Comparison of ENCODE assay signal across 8 cellular contexts in genomic region chr2:1854747-1855146, GRCh38.
DNase-seq lines count a peak whose midpoint lies in the region; ATAC-seq lines count a peak whose summit lies in the region.

No MANE protein-coding gene starts in this region.

- peaks cover 7% of the 10 kb centered on the region for H3K4me1 Mint-ChIP-seq in activated T-cell treated with anti-CD3 and anti-CD28 coated beads, Interleukin-2, amount 50 U/mL, for 24 hours (ENCODE audit: low read depth)

- no peak overlapping the region for H3K14ac ChIP-seq in neuronal stem cell (ENCODE audit: low read length)

- H3K27ac ChIP-seq in neuronal stem cell (replicated peaks; ENCODE audit: low read length): no peak overlapping the region

- no peak overlapping the region for H3K27ac Mint-ChIP-seq in activated T-cell treated with anti-CD3 and anti-CD28 coated beads, Interleukin-2, amount 50 U/mL, for 24 hours

- H2AFZ ChIP-seq in neuronal stem cell (ENCODE audit: low read length): peak overlapping the region; percentile 62

- no peak overlapping the region for H3K4me3 ChIP-seq in neuronal stem cell (ENCODE audit: low read length in 2 of 2)

- H4K8ac ChIP-seq in neuronal stem cell (ENCODE audit: low read depth, low read length): no peak overlapping the region

- H2BK5ac ChIP-seq in neuronal stem cell (ENCODE audit: low read length): no peak overlapping the region

- no peak overlapping the region for H3K23ac ChIP-seq in neuronal stem cell (ENCODE audit: low read depth, low read length, poor library complexity)

- no peaks in the 10 kb centered on the region for H3K79me1 ChIP-seq in neuronal stem cell (ENCODE audit: low read depth, low read length)

- no peak overlapping the region for H3K4ac ChIP-seq in neuronal stem cell (ENCODE audit: low read length)

- WGBS in neuronal stem cell (ENCODE audit: extremely low coverage in 2 of 2, insufficient read length in 2 of 2, insufficient replicate concordance in 1 of 2), 2 donors: no CpG with 5 or more reads among the region's 14 CpGs

- H2BK120ac ChIP-seq in neuronal stem cell (ENCODE audit: low read depth, low read length): no peak overlapping the region

- H3K9ac ChIP-seq in neuronal stem cell (ENCODE audit: low read depth, low read length, poor library complexity): no peak overlapping the region

- H3K27me3 Mint-ChIP-seq in activated T-cell treated with anti-CD3 and anti-CD28 coated beads, Interleukin-2, amount 50 U/mL, for 24 hours: peaks cover 63% of the 10 kb centered on the region

- no peaks in the 10 kb centered on the region for H3K36me3 Mint-ChIP-seq in activated T-cell treated with anti-CD3 and anti-CD28 coated beads, Interleukin-2, amount 50 U/mL, for 24 hours (ENCODE audit: low read depth)

- no peak overlapping the region for H4K91ac ChIP-seq in neuronal stem cell (ENCODE audit: low read depth, low read length, poor library complexity)

- no peaks in the 10 kb centered on the region for H3K9me3 ChIP-seq in neuronal stem cell (replicated peaks in 1 of 2; ENCODE audit: control insufficient read depth in 2 of 2, insufficient read depth in 1 of 2, low read depth in 1 of 2, low read length in 2 of 2)

- H3K9me3 Mint-ChIP-seq in activated T-cell treated with anti-CD3 and anti-CD28 coated beads, Interleukin-2, amount 50 U/mL, for 24 hours: no peaks in the 10 kb centered on the region

- H2AK5ac ChIP-seq in neuronal stem cell (ENCODE audit: low read depth, low read length): no peak overlapping the region

- H3K36me3 ChIP-seq in neuronal stem cell (replicated peaks in 1 of 2; ENCODE audit: control insufficient read depth in 2 of 2, insufficient read depth in 2 of 2, low read length in 2 of 2): no peaks in the 10 kb centered on the region

- H3K4me2 ChIP-seq in neuronal stem cell (ENCODE audit: insufficient read depth, low read length, poor library complexity, severe bottlenecking): peak overlapping the region; percentile 36

- H2BK15ac ChIP-seq in neuronal stem cell (ENCODE audit: low read length): no peak overlapping the region

- peaks cover 0 to 16% (median 1%) of the 10 kb centered on the region in 3 experiments for H3K27me3 ChIP-seq in neuronal stem cell (ENCODE audit: control insufficient read depth in 3 of 3, insufficient read depth in 3 of 3, low read depth in 1 of 3, low read length in 3 of 3)

- ATAC-seq in HG03175 (IDR thresholded peaks at IDR 0.05; ENCODE audit: unreplicated experiment) (no peak), GM21423 (IDR thresholded peaks at IDR 0.05; ENCODE audit: unreplicated experiment) (no peak)

- peak; percentile 8 for DNase-seq in activated T-cell treated with anti-CD3 and anti-CD28 coated beads for 48 hours (ENCODE audit: low read depth)
- DNase-seq in activated T-cell treated with anti-CD3 and anti-CD28 coated beads, Interleukin-2, amount 50 U/mL, for 24 hours: no peak
- peak; percentile 28 for DNase-seq in OCI-M1 (lab: John Stamatoyannopoulos, UW)
- DNase-seq in fibroblast of the conjunctiva (ENCODE audit: low read depth): peak; percentile 9
- peak; percentile 75 for DNase-seq in neuronal stem cell (ENCODE audit: low spot score)
- DNase-seq in ureter (ENCODE audit: low spot score): no peak

- peak overlapping the region; percentile 55 for H3K18ac ChIP-seq in neuronal stem cell (ENCODE audit: low read length)

- no peak overlapping the region for H3K4me3 Mint-ChIP-seq in activated T-cell treated with anti-CD3 and anti-CD28 coated beads, Interleukin-2, amount 50 U/mL, for 24 hours

- H2BK12ac ChIP-seq in neuronal stem cell (ENCODE audit: low read length): no peak overlapping the region

- H3K4me1 ChIP-seq in neuronal stem cell (ENCODE audit: control insufficient read depth in 2 of 2, insufficient read depth in 1 of 2, low read depth in 1 of 2, low read length in 2 of 2): peaks cover 4 to 5% of the 10 kb centered on the region in 2 donors

Comparison
In these comparisons a context has a peak if more than half of its experiments do, and no peak if none do; other contexts are left out.
1. DNase-seq: peak in activated T-cell treated with anti-CD3 and anti-CD28 coated beads for 48 hours (single experiment), OCI-M1 (single experiment), fibroblast of the conjunctiva (single experiment) and neuronal stem cell (single experiment); none in activated T-cell treated with anti-CD3 and anti-CD28 coated beads, Interleukin-2, amount 50 U/mL, for 24 hours (single experiment) and ureter (single experiment).